Comparison of ENCODE assay signal across 9 cellular contexts in the genomic region with DNA sequence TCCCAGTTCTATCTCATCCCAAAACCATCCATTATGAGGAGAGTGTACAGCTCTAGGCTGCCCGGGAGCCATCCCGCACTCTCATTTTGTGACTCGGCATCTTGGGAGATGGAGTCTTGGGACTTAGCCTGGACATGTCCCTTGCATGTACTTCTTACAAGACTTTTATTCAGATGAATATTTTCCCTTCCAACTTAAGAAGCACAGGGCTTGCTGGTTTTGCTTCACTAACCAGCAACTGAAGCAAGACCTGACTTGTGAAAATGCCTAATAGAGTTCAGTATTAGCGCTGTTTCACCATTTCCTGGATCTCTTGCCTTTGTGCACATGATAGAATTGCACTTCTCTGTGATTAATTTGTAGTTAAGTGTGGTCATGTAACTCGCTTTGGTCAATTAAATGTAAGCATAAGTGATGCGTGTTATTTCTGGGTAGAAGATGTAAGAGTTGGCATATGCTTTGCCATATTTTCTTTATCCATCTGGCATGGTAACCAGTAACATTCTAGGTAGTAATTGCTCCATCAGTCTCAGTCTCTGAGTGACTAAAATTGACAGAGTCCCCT. TPM values are rescaled to one million over a fixed set of nuclear protein-coding genes. Genes with fewer than 3 reads are reported as not detected.
DNase-seq lines count a peak whose midpoint lies in the region; ATAC-seq, FAIRE-seq and TF ChIP-seq lines count a peak whose summit lies in the region.
"Had no signal": no experiment of that assay in that cellular context is flagged by ENCODE, and none has a peak within 500 bp of the region (broad histone marks: within the 10 kb centered on the region; RNA-seq: fewer than 3 reads in every experiment).

No MANE protein-coding gene starts in this region.

- ATAC-seq in GM19395 (IDR thresholded peaks at IDR 0.05; ENCODE audit: unreplicated experiment) (peak; percentile 69), HG03060 (IDR thresholded peaks at IDR 0.05; ENCODE audit: low read depth, unreplicated experiment) (peak; percentile 50), HG02938 (IDR thresholded peaks at IDR 0.05; ENCODE audit: unreplicated experiment) (no peak)
- ATAC-seq: HepG2 had no signal

- no peaks in the 10 kb centered on the region for H3K9me3 ChIP-seq in breast epithelium

- no peaks in the 10 kb centered on the region for H3K4me1 ChIP-seq in breast epithelium

- TF ChIP-seq POLR2A in breast epithelium (IDR thresholded peaks at IDR 0.05), result no peak

- intact Hi-C loops in breast epithelium (cut with DNase I; ENCODE audit: low total_unique reads), result no loop called here

- DNase-seq in DMS79 (lab: John Stamatoyannopoulos, UW) (peak; percentile 87), breast epithelium (ENCODE audit: low spot score in 2 of 2) (peak in 1 of 2 donors; percentile 40), NCI-H128 (lab: John Stamatoyannopoulos, UW; ENCODE audit: unreplicated experiment) (no peak), SW 1271 (lab: John Stamatoyannopoulos, UW) (no peak), urothelium cell line (ENCODE audit: low spot score) (no peak)

- H3K27ac ChIP-seq in breast epithelium, result peak overlapping the region; percentile 18 to 49

- no peaks in the 10 kb centered on the region for H3K36me3 ChIP-seq in breast epithelium

- no peak for TF ChIP-seq CTCF in breast epithelium (IDR thresholded peaks at IDR 0.05)

- no peaks in the 10 kb centered on the region for H3K27me3 ChIP-seq in breast epithelium

- H3K4me3 ChIP-seq in breast epithelium, result no peak overlapping the region

- FAIRE-seq in urothelium cell line (lab: Jason Lieb, UNC), result no peak
- FAIRE-seq: HepG2 had no signal

RNA-seq across cellular contexts. Expression of a gene that starts 55.8 kb away (rescaled TPM):
- total RNA-seq in breast epithelium, result 1 to 10 TPM; 1.6 to 8.0 (median 3.3) TPM
- total RNA-seq: HepG2 had no signal
